11 cellular contexts compared by ENCODE assay signal in the genomic region with DNA sequence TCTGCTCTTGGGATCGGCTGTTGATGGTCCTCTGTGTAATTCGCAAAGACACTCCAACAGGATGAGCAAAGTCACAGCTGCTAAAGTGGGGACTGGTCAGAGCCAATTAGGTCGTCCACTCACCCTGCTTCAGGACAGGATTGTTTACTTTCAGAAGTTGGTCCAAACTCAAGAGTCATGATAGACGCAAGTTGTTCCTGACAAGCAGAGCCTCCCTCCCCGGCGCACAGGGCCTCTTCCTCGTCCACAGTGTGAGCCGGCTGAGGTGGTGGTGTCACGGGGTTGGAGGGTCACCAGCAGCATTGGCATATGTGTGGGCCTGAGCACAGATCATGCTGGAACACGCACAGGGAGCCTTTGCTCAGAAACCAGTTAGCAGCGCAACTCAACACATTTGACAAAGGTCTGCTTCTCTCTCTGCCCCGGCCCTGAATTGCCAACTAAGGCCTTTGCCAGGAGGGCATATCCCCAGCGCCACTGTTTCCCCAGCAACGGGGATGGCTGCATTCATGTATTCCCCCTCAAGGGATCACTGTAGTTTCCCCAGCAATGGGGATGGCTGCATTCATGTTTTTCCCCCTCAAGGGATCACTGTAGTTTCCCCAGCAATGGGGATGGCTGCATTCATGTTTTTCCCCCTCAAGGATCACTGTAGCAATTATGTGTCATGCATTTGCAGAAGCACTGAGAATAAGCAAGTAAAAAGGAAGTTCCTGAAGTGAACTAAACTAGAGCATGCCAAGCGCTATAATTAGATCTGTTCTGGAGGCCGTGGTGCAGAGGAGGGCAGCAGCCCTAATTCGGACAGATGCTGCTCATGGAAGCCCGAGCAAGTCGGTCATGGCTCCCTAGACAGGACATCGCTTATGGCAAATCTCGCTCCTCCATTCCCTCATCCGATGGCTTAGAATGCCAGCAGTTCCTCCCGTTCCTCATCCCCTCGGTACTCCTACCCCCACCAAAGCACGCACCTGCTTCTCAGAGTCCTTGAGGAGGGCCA.
DNase-seq lines count a peak whose midpoint lies in the region; ATAC-seq, FAIRE-seq and TF ChIP-seq lines count a peak whose summit lies in the region.
"Had no signal": no experiment of that assay in that cellular context is flagged by ENCODE, and none has a peak within 500 bp of the region (broad histone marks: within the 10 kb centered on the region; RNA-seq: fewer than 3 reads in every experiment).

No MANE protein-coding gene starts in this region.

- H3K4me1 ChIP-seq in IMR-90 (ENCODE audit: control insufficient read depth, insufficient read depth, low read length) = peaks cover 23% of the 10 kb centered on the region
- peaks cover 0 to 46% (median 36%) of the 10 kb centered on the region in 4 donors for H3K4me1 ChIP-seq in sigmoid colon

- peak overlapping the region; percentile 10; the same call in 1 of the 2 replicates for H3K4ac ChIP-seq in IMR-90 (ENCODE audit: low read depth, low read length)

- H3K18ac ChIP-seq in IMR-90 (ENCODE audit: low read depth, low read length) = peak overlapping the region; percentile 76

- peaks cover 3% of the 10 kb centered on the region for H3K9me1 ChIP-seq in IMR-90 (ENCODE audit: insufficient read depth, low read length)

- dilution Hi-C loops in IMR-90 (cut with HindIII; ENCODE audit: low sequenced_read_pairs, unreplicated experiment) = no loop called here

- H3K9me3 Mint-ChIP-seq in brain = peaks cover 8 to 22% (median 12%) of the 10 kb centered on the region in 5 experiments
- peaks cover 17% of the 10 kb centered on the region for H3K9me3 Mint-ChIP-seq in mesothelial cell of epicardium
- H3K9me3 Mint-ChIP-seq: activated naive CD8-positive, alpha-beta T cell treated with anti-CD3 and anti-CD28 coated beads, Interleukin-2, amount 10 ng/mL, durations not matched to agents 7 days and 5 days had no signal

- H3K27ac Mint-ChIP-seq in brain (peak overlapping the region; percentile 55 to 71 (median 64)), mesothelial cell of epicardium (no peak overlapping the region)
- H3K27ac Mint-ChIP-seq: activated CD4-positive, alpha-beta T cell treated with anti-CD3 and anti-CD28 coated beads for 36 hours; activated naive CD8-positive, alpha-beta T cell treated with anti-CD3 and anti-CD28 coated beads, Interleukin-2, amount 10 ng/mL, durations not matched to agents 7 days and 5 days had no signal

- H3K27me3 Mint-ChIP-seq in brain (no peaks in the 10 kb centered on the region), mesothelial cell of epicardium (ENCODE audit: low read depth) (no peaks in the 10 kb centered on the region)
- H3K27me3 Mint-ChIP-seq: activated naive CD8-positive, alpha-beta T cell treated with anti-CD3 and anti-CD28 coated beads, Interleukin-2, amount 10 ng/mL, durations not matched to agents 7 days and 5 days had no signal

- H3K23ac ChIP-seq in IMR-90 (ENCODE audit: low read depth, low read length) = no peak overlapping the region

- no peaks in the 10 kb centered on the region for H4K20me1 ChIP-seq in IMR-90 (ENCODE audit: insufficient read depth, low read length)

- H2BK120ac ChIP-seq in IMR-90 (ENCODE audit: low read depth, low read length) = peak overlapping the region; percentile 42

- 39% methylated on average over 6 of the region's 25 CpGs; no CpG with 5 or more reads in 1 of the 2 experiments for WGBS in IMR-90 (ENCODE audit: extremely low coverage in 2 of 2, insufficient read length in 1 of 2), 2 experiments
- 69 to 82% methylated on average over 25 of the region's 25 CpGs for WGBS in sigmoid colon, 2 donors

- CTCF ChIA-PET in IMR-90 (lab: Yijun Ruan, JAX) = no interaction called here

- H3K27ac ChIP-seq in IMR-90 (ENCODE audit: insufficient read depth, low read length) = peak overlapping the region; percentile 49; the same call in 1 of the 2 replicates
- peak overlapping the region; percentile 60 to 76 (median 71) for H3K27ac ChIP-seq in sigmoid colon

- intact Hi-C loops in IMR-90 (cut with micrococcal nuclease) (no loop called here), sigmoid colon (cut with DNase I) (loop anchor here (5.0 kb wide), 1 partner anchor 65 kb away; no protein-coding TSS in a partner anchor)

- peak overlapping the region; percentile 82 for H2AFZ ChIP-seq in IMR-90 (replicated peaks; ENCODE audit: low read length, poor library complexity)

- H2AK5ac ChIP-seq in IMR-90 (ENCODE audit: low read depth, low read length) = peak overlapping the region; percentile 30; the same call in 1 of the 2 replicates

- H3K4me3 ChIP-seq in IMR-90 (ENCODE audit: insufficient read depth, low read depth, low read length) (no peak overlapping the region), sigmoid colon (no peak overlapping the region)
- H3K4me3 ChIP-seq: GM12878 had no signal

- peak overlapping the region; percentile 14; the same call in 1 of the 3 replicates for H2BK15ac ChIP-seq in IMR-90 (ENCODE audit: low read depth, low read length)

- peak overlapping the region; percentile 85 for H4K5ac ChIP-seq in IMR-90 (ENCODE audit: low read depth, low read length)

- POLR2A ChIA-PET in IMR-90 (lab: Charles Lee; ENCODE audit: unreplicated experiment) = no interaction called here

- no peak for TF ChIP-seq RAD21 in IMR-90 (IDR thresholded peaks at IDR 0.05; ENCODE audit: low read length)

- H3K4me3 Mint-ChIP-seq in brain (peak overlapping the region in 1 of 5 experiments; percentile 24), mesothelial cell of epicardium (no peak overlapping the region)
- H3K4me3 Mint-ChIP-seq: activated CD4-positive, alpha-beta T cell treated with anti-CD3 and anti-CD28 coated beads for 36 hours; activated naive CD8-positive, alpha-beta T cell treated with anti-CD3 and anti-CD28 coated beads, Interleukin-2, amount 10 ng/mL, durations not matched to agents 7 days and 5 days had no signal

- in situ Hi-C loops in IMR-90 (cut with MboI; ENCODE audit: low sequenced_read_pairs) = no loop called here

- no peak overlapping the region for H3K4me2 ChIP-seq in IMR-90 (ENCODE audit: low read depth, low read length)

- peak overlapping the region; percentile 57; the same call in 1 of the 2 replicates for H3K14ac ChIP-seq in IMR-90 (replicated peaks; ENCODE audit: low read depth, low read length)

- H4K8ac ChIP-seq in IMR-90 (ENCODE audit: low read depth in 2 of 2, low read length in 2 of 2) = peak overlapping the region; percentile 24 to 45; a peak in 1 of 4 replicates

- H3K9me3 ChIP-seq in IMR-90 (ENCODE audit: control insufficient read depth, insufficient read depth, low read length) (no peaks in the 10 kb centered on the region), sigmoid colon (no peaks in the 10 kb centered on the region)

- 0 out of 2 replicates have a peak overlapping the region, but pooled peaks have one; percentile 34 for H2BK20ac ChIP-seq in IMR-90 (ENCODE audit: low read depth, low read length)

- ATAC-seq in IMR-90 (ENCODE audit: low read depth) (no peak; the same call in 1 of the 2 replicates), HG03442 (IDR thresholded peaks at IDR 0.05; ENCODE audit: unreplicated experiment) (no peak)
- ATAC-seq: activated CD4-positive, alpha-beta T cell treated with anti-CD3 and anti-CD28 coated beads for 36 hours; GM12878 had no signal

- TF ChIP-seq CTCF in IMR-90 (conservative IDR thresholded peaks at IDR 0.05; ENCODE audit: low read depth, low read length) (no peak), brain (conservative IDR thresholded peaks at IDR 0.05) (no peak), sigmoid colon (IDR thresholded peaks at IDR 0.05) (no peak), mesothelial cell of epicardium (IDR thresholded peaks at IDR 0.05; ENCODE audit: unreplicated experiment) (no peak)

- H3K27me3 ChIP-seq in IMR-90 (ENCODE audit: control insufficient read depth, insufficient read depth, low read length) (no peaks in the 10 kb centered on the region), sigmoid colon (no peaks in the 10 kb centered on the region)

- peak overlapping the region; percentile 52; the same call in 1 of the 2 replicates for H4K91ac ChIP-seq in IMR-90 (ENCODE audit: insufficient read depth, low read depth, low read length)

- H2BK5ac ChIP-seq in IMR-90 (ENCODE audit: low read depth, low read length, poor library complexity, severe bottlenecking) = no peak overlapping the region

- peak overlapping the region; percentile 52 for H2AK9ac ChIP-seq in IMR-90 (replicated peaks; ENCODE audit: low read depth, low read length, poor library complexity)

- peak; percentile 46 for DNase-seq in IMR-90
- DNase-seq in hepatic stellate cell (ENCODE audit: low spot score) = peak; percentile 68
- peak; percentile 92 for DNase-seq in sigmoid colon
- DNase-seq in mesothelial cell of epicardium (ENCODE audit: low spot score in 2 of 2, unreplicated experiment in 2 of 2) = no peak
- no peak for DNase-seq in RCC 7860 (ENCODE audit: low spot score)
- no peak for DNase-seq in DMS 273 (lab: John Stamatoyannopoulos, UW; ENCODE audit: unreplicated experiment)
- DNase-seq: activated CD4-positive, alpha-beta T cell treated with anti-CD3 and anti-CD28 coated beads for 36 hours; activated naive CD8-positive, alpha-beta T cell treated with anti-CD3 and anti-CD28 coated beads, Interleukin-2, amount 10 ng/mL, durations not matched to agents 7 days and 5 days had no signal

- no peak for FAIRE-seq in RCC 7860 (lab: Jason Lieb, UNC)
- FAIRE-seq: GM12878 had no signal

- H3K36me3 ChIP-seq in IMR-90 (ENCODE audit: control insufficient read depth, insufficient read depth, low read length) = no peaks in the 10 kb centered on the region
- no peaks in the 10 kb centered on the region for H3K36me3 ChIP-seq in sigmoid colon

- H3K36me3 Mint-ChIP-seq in brain (no peaks in the 10 kb centered on the region), mesothelial cell of epicardium (no peaks in the 10 kb centered on the region)
- H3K36me3 Mint-ChIP-seq: activated naive CD8-positive, alpha-beta T cell treated with anti-CD3 and anti-CD28 coated beads, Interleukin-2, amount 10 ng/mL, durations not matched to agents 7 days and 5 days had no signal

- H3K4me1 Mint-ChIP-seq in brain (peaks cover 38% of the 10 kb centered on the region), mesothelial cell of epicardium (peaks cover 10% of the 10 kb centered on the region)
- H3K4me1 Mint-ChIP-seq: activated CD4-positive, alpha-beta T cell treated with anti-CD3 and anti-CD28 coated beads for 36 hours; activated naive CD8-positive, alpha-beta T cell treated with anti-CD3 and anti-CD28 coated beads, Interleukin-2, amount 10 ng/mL, durations not matched to agents 7 days and 5 days had no signal

- H3K9ac ChIP-seq in IMR-90 (ENCODE audit: low read depth, low read length) = no peak overlapping the region

- TF ChIP-seq POLR2A in IMR-90 (IDR thresholded peaks at IDR 0.05; ENCODE audit: low read depth, low read length) = no peak
- no peak for TF ChIP-seq POLR2A in sigmoid colon (IDR thresholded peaks at IDR 0.05)

- peak in 1 of 4 donors; percentile 10 for TF ChIP-seq EP300 in sigmoid colon (IDR thresholded peaks at IDR 0.05)

- H3K56ac ChIP-seq in IMR-90 (ENCODE audit: extremely low read depth, insufficient read depth, low read length) = no peak overlapping the region

- H3K79me1 ChIP-seq in IMR-90 (ENCODE audit: low read depth in 1 of 2, low read length in 2 of 2) = no peaks in the 10 kb centered on the region

- BruUV-seq in IMR-90 (replicated peaks; lab: Mats Ljungman, UMichigan) = no TSS peak

TF ChIP-seq in IMR-90, 13 proteins besides CTCF, POLR2A, EP300 and RAD21 (continues in another document):
- TF ChIP-seq FOS (IDR thresholded peaks at IDR 0.05; ENCODE audit: low read depth, low read length) = no peak
- TF ChIP-seq MXI1 (IDR thresholded peaks at IDR 0.05; ENCODE audit: borderline replicate concordance, low read depth, low read length) = no peak

Comparison
In these comparisons a context has a peak if more than half of its experiments do, and no peak if none do; other contexts are left out.
1. DNase-seq: peak in IMR-90 (single experiment), hepatic stellate cell (single experiment) and sigmoid colon (single experiment); none in mesothelial cell of epicardium (0 of 2), RCC 7860 (single experiment) and DMS 273 (single experiment).